Comparison of ENCODE assay signal across 18 cellular contexts in the genomic region with DNA sequence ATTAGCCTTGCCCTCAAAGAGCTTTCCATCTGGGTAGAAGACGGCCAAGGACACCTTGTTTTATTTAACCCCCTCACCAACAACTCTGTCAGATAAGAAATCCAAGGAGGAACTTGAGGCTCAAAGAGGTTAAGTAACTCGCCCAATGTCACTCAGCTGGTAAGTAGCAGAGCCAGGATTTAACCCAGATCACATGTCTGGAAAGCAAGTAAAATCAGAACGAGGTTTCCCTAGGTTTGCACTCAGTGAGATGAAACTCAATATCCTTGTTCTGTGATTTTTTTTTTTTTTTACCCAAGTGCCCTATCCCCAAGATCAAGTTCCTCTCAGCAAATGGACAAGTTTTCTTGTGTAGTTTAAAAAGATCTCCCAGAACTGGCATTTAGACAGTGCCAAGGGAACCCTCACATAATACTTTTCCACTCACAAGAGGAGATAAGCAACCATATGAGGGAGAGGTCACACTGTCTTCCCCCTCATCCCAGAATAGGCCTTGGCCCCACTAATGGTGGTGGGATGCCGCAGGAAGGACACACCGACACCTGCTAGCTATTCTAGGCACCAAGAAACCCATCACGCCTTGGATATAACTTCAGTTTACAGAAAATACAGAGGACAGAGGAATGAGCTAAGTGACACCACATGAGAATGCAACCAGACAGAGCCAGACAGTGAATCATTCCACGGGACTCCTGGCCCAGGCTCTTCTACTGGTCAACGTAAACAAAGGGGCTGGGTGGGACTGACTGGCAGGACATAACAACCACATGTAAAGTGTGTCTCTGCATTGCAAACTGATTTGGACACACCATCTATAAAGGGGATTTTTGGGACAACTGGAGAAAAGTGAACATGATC. TPM values are rescaled to one million over a fixed set of nuclear protein-coding genes. Genes with fewer than 3 reads are reported as not detected.
DNase-seq lines count a peak whose midpoint lies in the region; ATAC-seq, FAIRE-seq and TF ChIP-seq lines count a peak whose summit lies in the region.
"Had no signal": no experiment of that assay in that cellular context is flagged by ENCODE, and none has a peak within 500 bp of the region (broad histone marks: within the 10 kb centered on the region; RNA-seq: fewer than 3 reads in every experiment).

No MANE protein-coding gene starts in this region.

- peak; percentile 54 for DNase-seq in GM03348 (ENCODE audit: low spot score)
- DNase-seq in RCC 7860 (ENCODE audit: low spot score), result peak; percentile 40
- DNase-seq in fibroblast of pulmonary artery (ENCODE audit: low read depth), result peak; percentile 58
- no peak for DNase-seq in esophagus muscularis mucosa (ENCODE audit: extremely low spot score)
- no peak for DNase-seq in NCI-H1694 (lab: John Stamatoyannopoulos, UW)
- DNase-seq in middle frontal gyrus (ENCODE audit: extremely low spot score, low spot score), result no peak
- DNase-seq: activated CD8-positive, alpha-beta T cell treated with anti-CD3 and anti-CD28 coated beads, Interleukin-2, amount 10 ng/mL, durations not matched to agents 7 days and 5 days; CD4-positive, alpha-beta T cell; naive thymus-derived CD8-positive, alpha-beta T cell; NCI-H1092; NCI-H510A treated with DMSO at 0.1 percent for 48 hours; right lobe of liver; SIG-M5 had no signal

- H3K27me3 ChIP-seq in parathyroid adenoma (ENCODE audit: control insufficient read depth, insufficient read depth, low read length), result no peaks in the 10 kb centered on the region
- no peaks in the 10 kb centered on the region for H3K27me3 ChIP-seq in esophagus muscularis mucosa
- H3K27me3 ChIP-seq: gastroesophageal sphincter, right lobe of liver had no signal

- H3K79me2 ChIP-seq in parathyroid adenoma, result no peaks in the 10 kb centered on the region

- H3K4me1 ChIP-seq in parathyroid adenoma, result peaks cover 4% of the 10 kb centered on the region
- peaks cover 0 to 8% (median 0%) of the 10 kb centered on the region in 4 donors for H3K4me1 ChIP-seq in esophagus muscularis mucosa

- TF ChIP-seq POLR2A in esophagus muscularis mucosa (IDR thresholded peaks at IDR 0.05; ENCODE audit: low read depth), result no peak

- H3K4me3 ChIP-seq in fibroblast of pulmonary artery (replicated peaks; ENCODE audit: low read depth, low read length) (no peak overlapping the region), parathyroid adenoma (ENCODE audit: low read depth, low read length) (no peak overlapping the region), esophagus muscularis mucosa (no peak overlapping the region)
- H3K4me3 ChIP-seq: gastroesophageal sphincter, right lobe of liver had no signal

- peak overlapping the region; percentile 8 for H3K4me2 ChIP-seq in parathyroid adenoma (ENCODE audit: low read length)

- no peak overlapping the region for H2AFZ ChIP-seq in parathyroid adenoma

- H3K36me3 ChIP-seq in parathyroid adenoma (ENCODE audit: control insufficient read depth, insufficient read depth, low read length) (no peaks in the 10 kb centered on the region), esophagus muscularis mucosa (peaks cover 0 to 30% (median 20%) of the 10 kb centered on the region in 4 donors)

- intact Hi-C loops in esophagus muscularis mucosa (cut with DNase I), result no loop called here

- H3K9me3 ChIP-seq in parathyroid adenoma (ENCODE audit: control insufficient read depth, low read length) (no peaks in the 10 kb centered on the region), esophagus muscularis mucosa (no peaks in the 10 kb centered on the region)
- H3K9me3 ChIP-seq: gastroesophageal sphincter, right lobe of liver had no signal

- no peak for TF ChIP-seq CTCF in fibroblast of pulmonary artery (IDR thresholded peaks at IDR 0.05; ENCODE audit: low read length, missing control alignments)
- TF ChIP-seq CTCF in parathyroid adenoma (IDR thresholded peaks at IDR 0.05), result no peak
- TF ChIP-seq CTCF in esophagus muscularis mucosa (IDR thresholded peaks at IDR 0.05), result no peak

- ATAC-seq in HG02588 (IDR thresholded peaks at IDR 0.05; ENCODE audit: unreplicated experiment), result no peak
- ATAC-seq: activated CD8-positive, alpha-beta T cell treated with anti-CD3 and anti-CD28 coated beads, Interleukin-2, amount 10 ng/mL, durations not matched to agents 7 days and 5 days; gastroesophageal sphincter; HCT116; naive thymus-derived CD8-positive, alpha-beta T cell had no signal

- TF ChIP-seq EP300 in esophagus muscularis mucosa (IDR thresholded peaks at IDR 0.05), result no peak

- 85% methylated on average over 8 of the region's 8 CpGs for whole genome bisulfite sequencing in esophagus muscularis mucosa

- FAIRE-seq in RCC 7860 (lab: Jason Lieb, UNC), result no peak
- FAIRE-seq: colon had no signal

- H3K9ac ChIP-seq in parathyroid adenoma, result no peak overlapping the region

- H3K27ac ChIP-seq in parathyroid adenoma (peak overlapping the region; percentile 6), esophagus muscularis mucosa (replicated peaks in 1 of 4) (no peak overlapping the region)
- H3K27ac ChIP-seq: gastroesophageal sphincter, right lobe of liver had no signal

RNA-seq across cellular contexts. Expression of a gene that starts 8.6 kb away (rescaled TPM):
- total RNA-seq in esophagus muscularis mucosa, result 100 to 1,000 TPM in 3 of 4 donors, 10 to 100 TPM in 1; 83.7 to 115 (median 110) TPM

RNA-seq across cellular contexts. Expression of a gene that starts 33.1 kb away (rescaled TPM):
- 10 to 100 TPM; 26.6 to 75.4 (median 58.1) TPM for total RNA-seq in esophagus muscularis mucosa

RNA-seq across cellular contexts. Expression of a gene that starts 53.4 kb away (rescaled TPM):
- 10 to 100 TPM; 11.8 to 19.3 (median 18.2) TPM for total RNA-seq in esophagus muscularis mucosa

Comparison
In these comparisons a context has a peak if more than half of its experiments do, and no peak if none do; other contexts are left out.
1. DNase-seq: peak in GM03348 (single experiment), RCC 7860 (single experiment) and fibroblast of pulmonary artery (single experiment); none in esophagus muscularis mucosa (single experiment), NCI-H1694 (single experiment) and middle frontal gyrus (single experiment).